In genomic region chr11:62861564-62862192, GRCh38 we compare ENCODE assay signal across 1 cellular context.
A peak's percentile ranks its signal among the peaks of the same experiment; 100 is the strongest.
TF ChIP-seq lines count a peak whose summit lies in the region.

No MANE protein-coding gene starts in this region.

TF ChIP-seq in K562, 482 proteins besides CTCF, POLR2A, EP300 and RAD21:
- TF ChIP-seq FOXA3 (CRISPR knock-in tag; conservative IDR thresholded peaks at IDR 0.05 in 1 of 2, IDR thresholded peaks at IDR 0.05 in 1 of 2) (0 out of 4 replicates have a peak, but pooled peaks of 1 of the 2 experiments have one; percentile 27), ADNP (tag; IDR thresholded peaks at IDR 0.05) (0 out of 2 replicates have a peak, but pooled peaks have one; percentile 16), HDGF (IDR thresholded peaks at IDR 0.05) (0 out of 2 replicates have a peak, but pooled peaks have one; percentile 39)
- TF ChIP-seq, protein P1, sequence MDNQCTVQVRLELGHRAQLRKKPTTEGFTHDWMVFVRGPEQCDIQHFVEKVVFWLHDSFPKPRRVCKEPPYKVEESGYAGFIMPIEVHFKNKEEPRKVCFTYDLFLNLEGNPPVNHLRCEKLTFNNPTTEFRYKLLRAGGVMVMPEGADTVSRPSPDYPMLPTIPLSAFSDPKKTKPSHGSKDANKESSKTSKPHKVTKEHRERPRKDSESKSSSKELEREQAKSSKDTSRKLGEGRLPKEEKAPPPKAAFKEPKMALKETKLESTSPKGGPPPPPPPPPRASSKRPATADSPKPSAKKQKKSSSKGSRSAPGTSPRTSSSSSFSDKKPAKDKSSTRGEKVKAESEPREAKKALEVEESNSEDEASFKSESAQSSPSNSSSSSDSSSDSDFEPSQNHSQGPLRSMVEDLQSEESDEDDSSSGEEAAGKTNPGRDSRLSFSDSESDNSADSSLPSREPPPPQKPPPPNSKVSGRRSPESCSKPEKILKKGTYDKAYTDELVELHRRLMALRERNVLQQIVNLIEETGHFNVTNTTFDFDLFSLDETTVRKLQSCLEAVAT (IDR thresholded peaks at IDR 0.05): peak in 1 of 2 experiments; percentile 69; a peak in 1 of 4 replicates
